Comparison of ENCODE assay signal across 1 cellular context in genomic region chr12:7293670-7294069, GRCh38.
TF ChIP-seq lines count a peak whose summit lies in the region.

No MANE protein-coding gene starts in this region.

TF ChIP-seq in K562, 482 proteins besides CTCF, POLR2A, EP300 and RAD21 (continued from another document and continues in another):
- TF ChIP-seq RFX1 (IDR thresholded peaks at IDR 0.05) (no peak), ZNF695 (CRISPR knock-in tag; IDR thresholded peaks at IDR 0.05) (no peak), PYGO2 (tag; IDR thresholded peaks at IDR 0.05) (0 out of 2 replicates have a peak, but pooled peaks have one; percentile 30), LEF1 (IDR thresholded peaks at IDR 0.05) (peak; percentile 93), KLF16 (IDR thresholded peaks at IDR 0.05) (peak; percentile 72), CEBPB (tag; IDR thresholded peaks at IDR 0.05) (peak; percentile 66), ZNF197 (CRISPR knock-in tag; IDR thresholded peaks at IDR 0.05; ENCODE audit: low read depth) (no peak), CBX3 (IDR thresholded peaks at IDR 0.05; ENCODE audit: borderline replicate concordance in 1 of 2, low read length in 2 of 2) (peak in 1 of 2 experiments; percentile 40; a peak in 1 of 3 replicates), PRPF4 (IDR thresholded peaks at IDR 0.05; ENCODE audit: insufficient read depth, low read depth, low read length, poor library complexity, severe bottlenecking) (no peak), POLR3G (IDR thresholded peaks at IDR 0.05; ENCODE audit: extremely low read depth, insufficient read length, insufficient replicate concordance) (no peak), GATAD2B (IDR thresholded peaks at IDR 0.05; ENCODE audit: borderline replicate concordance) (no peak), STAT6 (CRISPR knock-in tag; IDR thresholded peaks at IDR 0.05) (no peak), GATA2 (CRISPR knock-in tag; IDR thresholded peaks at IDR 0.05) (peak; percentile 72), IRF1 (CRISPR knock-in tag; IDR thresholded peaks at IDR 0.05; ENCODE audit: borderline replicate concordance) (no peak), NR3C1 (CRISPR knock-in tag; IDR thresholded peaks at IDR 0.05) (no peak), TBL1XR1 (IDR thresholded peaks at IDR 0.05; ENCODE audit: low read length in 2 of 2) (peak in 1 of 2 experiments; percentile 62; a peak in 1 of 4 replicates), NCOA1 (IDR thresholded peaks at IDR 0.05; ENCODE audit: low read depth) (peak; percentile 58; the same call in 1 of the 2 replicates), CCNT2 (IDR thresholded peaks at IDR 0.05; ENCODE audit: borderline replicate concordance, extremely low read depth, insufficient read length, low read depth, low read length) (peak; percentile 36), HDGF (IDR thresholded peaks at IDR 0.05) (no peak), ARNT (IDR thresholded peaks at IDR 0.05) (0 out of 4 replicates have a peak, but pooled peaks of 1 of the 2 experiments have one; percentile 34), ZFP1 (CRISPR knock-in tag; IDR thresholded peaks at IDR 0.05) (no peak), ZBTB7A (IDR thresholded peaks at IDR 0.05; ENCODE audit: borderline replicate concordance, control insufficient read depth, low read depth, low read length) (no peak), CBFA2T2 (conservative IDR thresholded peaks at IDR 0.05) (peak; percentile 87), NCOR1 (IDR thresholded peaks at IDR 0.05) (peak; percentile 86), TAL1 (IDR thresholded peaks at IDR 0.05) (peak; percentile 93), MTA2 (IDR thresholded peaks at IDR 0.05; ENCODE audit: low read depth) (peak; percentile 91), POLR2G (IDR thresholded peaks at IDR 0.05; ENCODE audit: low read depth, low read length) (no peak), GABPA (tag; conservative IDR thresholded peaks at IDR 0.05; ENCODE audit: low read depth) (no peak), SETDB1 (IDR thresholded peaks at IDR 0.05; ENCODE audit: low read length) (no peak), STAT5A (IDR thresholded peaks at IDR 0.05; ENCODE audit: borderline replicate concordance, low read length) (peak; percentile 80; the same call in 1 of the 2 replicates), ZC3H8 (IDR thresholded peaks at IDR 0.05) (no peak), FOSL1 (tag; conservative IDR thresholded peaks at IDR 0.05) (peak; percentile 41; the same call in 1 of the 2 replicates), ZNF511 (CRISPR knock-in tag; IDR thresholded peaks at IDR 0.05) (no peak), HDAC2 (IDR thresholded peaks at IDR 0.05) (peak; percentile 28; the same call in 1 of the 2 replicates), ZNF121 (CRISPR knock-in tag; conservative IDR thresholded peaks at IDR 0.05) (no peak), ZEB2 (IDR thresholded peaks at IDR 0.05) (peak; percentile 57; the same call in 1 of the 2 replicates), FUS (optimal IDR thresholded peaks at IDR 0.05; ENCODE audit: low read depth, low read length) (no peak), KDM4B (IDR thresholded peaks at IDR 0.05; ENCODE audit: borderline replicate concordance in 2 of 2, low read depth in 1 of 2) (no peak), HOMEZ (CRISPR knock-in tag; IDR thresholded peaks at IDR 0.05) (no peak), NFIC (IDR thresholded peaks at IDR 0.05) (peak; percentile 82), MYC (IDR thresholded peaks at IDR 0.05; ENCODE audit: low read depth, low read length) (0 out of 2 replicates have a peak, but pooled peaks have one; percentile 18), MYC (CRISPR knock-in tag; IDR thresholded peaks at IDR 0.05; ENCODE audit: borderline replicate concordance, low read depth) (no peak), CBFB (CRISPR knock-in tag; IDR thresholded peaks at IDR 0.05) (no peak), SMAD4 (CRISPR knock-in tag; conservative IDR thresholded peaks at IDR 0.05) (peak; percentile 39; the same call in 1 of the 2 replicates), TEAD1 (CRISPR knock-in tag; IDR thresholded peaks at IDR 0.05) (peak; percentile 42 to 68; a peak in 1 of 4 replicates), TRIM28 (IDR thresholded peaks at IDR 0.05) (peak; percentile 36; the same call in 1 of the 2 replicates), ATF7 (IDR thresholded peaks at IDR 0.05) (peak; percentile 71), FOXA1 (IDR thresholded peaks at IDR 0.05; ENCODE audit: borderline replicate concordance) (peak; percentile 61; the same call in 1 of the 2 replicates), KLF13 (tag; IDR thresholded peaks at IDR 0.05; ENCODE audit: borderline replicate concordance, low read depth) (no peak), SMARCE1 (IDR thresholded peaks at IDR 0.05) (peak; percentile 87), SMARCA5 (IDR thresholded peaks at IDR 0.05) (no peak), POLR2AphosphoS5 (IDR thresholded peaks at IDR 0.05; ENCODE audit: control insufficient read depth, insufficient read depth, low read depth, low read length) (peak; percentile 76), RNF2 (IDR thresholded peaks at IDR 0.05) (peak; percentile 64), NCOA6 (IDR thresholded peaks at IDR 0.05) (no peak)
- TF ChIP-seq, protein P1, sequence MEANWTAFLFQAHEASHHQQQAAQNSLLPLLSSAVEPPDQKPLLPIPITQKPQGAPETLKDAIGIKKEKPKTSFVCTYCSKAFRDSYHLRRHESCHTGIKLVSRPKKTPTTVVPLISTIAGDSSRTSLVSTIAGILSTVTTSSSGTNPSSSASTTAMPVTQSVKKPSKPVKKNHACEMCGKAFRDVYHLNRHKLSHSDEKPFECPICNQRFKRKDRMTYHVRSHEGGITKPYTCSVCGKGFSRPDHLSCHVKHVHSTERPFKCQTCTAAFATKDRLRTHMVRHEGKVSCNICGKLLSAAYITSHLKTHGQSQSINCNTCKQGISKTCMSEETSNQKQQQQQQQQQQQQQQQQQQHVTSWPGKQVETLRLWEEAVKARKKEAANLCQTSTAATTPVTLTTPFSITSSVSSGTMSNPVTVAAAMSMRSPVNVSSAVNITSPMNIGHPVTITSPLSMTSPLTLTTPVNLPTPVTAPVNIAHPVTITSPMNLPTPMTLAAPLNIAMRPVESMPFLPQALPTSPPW (CRISPR knock-in tag; IDR thresholded peaks at IDR 0.05): 0 out of 2 replicates have a peak, but pooled peaks have one; percentile 17
- TF ChIP-seq, protein P2, sequence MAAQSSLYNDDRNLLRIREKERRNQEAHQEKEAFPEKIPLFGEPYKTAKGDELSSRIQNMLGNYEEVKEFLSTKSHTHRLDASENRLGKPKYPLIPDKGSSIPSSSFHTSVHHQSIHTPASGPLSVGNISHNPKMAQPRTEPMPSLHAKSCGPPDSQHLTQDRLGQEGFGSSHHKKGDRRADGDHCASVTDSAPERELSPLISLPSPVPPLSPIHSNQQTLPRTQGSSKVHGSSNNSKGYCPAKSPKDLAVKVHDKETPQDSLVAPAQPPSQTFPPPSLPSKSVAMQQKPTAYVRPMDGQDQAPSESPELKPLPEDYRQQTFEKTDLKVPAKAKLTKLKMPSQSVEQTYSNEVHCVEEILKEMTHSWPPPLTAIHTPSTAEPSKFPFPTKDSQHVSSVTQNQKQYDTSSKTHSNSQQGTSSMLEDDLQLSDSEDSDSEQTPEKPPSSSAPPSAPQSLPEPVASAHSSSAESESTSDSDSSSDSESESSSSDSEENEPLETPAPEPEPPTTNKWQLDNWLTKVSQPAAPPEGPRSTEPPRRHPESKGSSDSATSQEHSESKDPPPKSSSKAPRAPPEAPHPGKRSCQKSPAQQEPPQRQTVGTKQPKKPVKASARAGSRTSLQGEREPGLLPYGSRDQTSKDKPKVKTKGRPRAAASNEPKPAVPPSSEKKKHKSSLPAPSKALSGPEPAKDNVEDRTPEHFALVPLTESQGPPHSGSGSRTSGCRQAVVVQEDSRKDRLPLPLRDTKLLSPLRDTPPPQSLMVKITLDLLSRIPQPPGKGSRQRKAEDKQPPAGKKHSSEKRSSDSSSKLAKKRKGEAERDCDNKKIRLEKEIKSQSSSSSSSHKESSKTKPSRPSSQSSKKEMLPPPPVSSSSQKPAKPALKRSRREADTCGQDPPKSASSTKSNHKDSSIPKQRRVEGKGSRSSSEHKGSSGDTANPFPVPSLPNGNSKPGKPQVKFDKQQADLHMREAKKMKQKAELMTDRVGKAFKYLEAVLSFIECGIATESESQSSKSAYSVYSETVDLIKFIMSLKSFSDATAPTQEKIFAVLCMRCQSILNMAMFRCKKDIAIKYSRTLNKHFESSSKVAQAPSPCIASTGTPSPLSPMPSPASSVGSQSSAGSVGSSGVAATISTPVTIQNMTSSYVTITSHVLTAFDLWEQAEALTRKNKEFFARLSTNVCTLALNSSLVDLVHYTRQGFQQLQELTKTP (IDR thresholded peaks at IDR 0.05; ENCODE audit: low read depth in 1 of 2, partially characterized antibody in 2 of 2): peak in 1 of 2 experiments; percentile 50
- TF ChIP-seq, protein P3, sequence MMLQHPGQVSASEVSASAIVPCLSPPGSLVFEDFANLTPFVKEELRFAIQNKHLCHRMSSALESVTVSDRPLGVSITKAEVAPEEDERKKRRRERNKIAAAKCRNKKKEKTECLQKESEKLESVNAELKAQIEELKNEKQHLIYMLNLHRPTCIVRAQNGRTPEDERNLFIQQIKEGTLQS (IDR thresholded peaks at IDR 0.05): peak; percentile 88
- TF ChIP-seq, protein P3 (CRISPR knock-in tag; conservative IDR thresholded peaks at IDR 0.05): no peak
- TF ChIP-seq, protein P4, sequence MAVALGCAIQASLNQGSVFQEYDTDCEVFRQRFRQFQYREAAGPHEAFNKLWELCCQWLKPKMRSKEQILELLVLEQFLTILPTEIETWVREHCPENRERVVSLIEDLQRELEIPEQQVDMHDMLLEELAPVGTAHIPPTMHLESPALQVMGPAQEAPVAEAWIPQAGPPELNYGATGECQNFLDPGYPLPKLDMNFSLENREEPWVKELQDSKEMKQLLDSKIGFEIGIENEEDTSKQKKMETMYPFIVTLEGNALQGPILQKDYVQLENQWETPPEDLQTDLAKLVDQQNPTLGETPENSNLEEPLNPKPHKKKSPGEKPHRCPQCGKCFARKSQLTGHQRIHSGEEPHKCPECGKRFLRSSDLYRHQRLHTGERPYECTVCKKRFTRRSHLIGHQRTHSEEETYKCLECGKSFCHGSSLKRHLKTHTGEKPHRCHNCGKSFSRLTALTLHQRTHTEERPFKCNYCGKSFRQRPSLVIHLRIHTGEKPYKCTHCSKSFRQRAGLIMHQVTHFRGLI (CRISPR knock-in tag; IDR thresholded peaks at IDR 0.05): no peak
- TF ChIP-seq, protein P5, sequence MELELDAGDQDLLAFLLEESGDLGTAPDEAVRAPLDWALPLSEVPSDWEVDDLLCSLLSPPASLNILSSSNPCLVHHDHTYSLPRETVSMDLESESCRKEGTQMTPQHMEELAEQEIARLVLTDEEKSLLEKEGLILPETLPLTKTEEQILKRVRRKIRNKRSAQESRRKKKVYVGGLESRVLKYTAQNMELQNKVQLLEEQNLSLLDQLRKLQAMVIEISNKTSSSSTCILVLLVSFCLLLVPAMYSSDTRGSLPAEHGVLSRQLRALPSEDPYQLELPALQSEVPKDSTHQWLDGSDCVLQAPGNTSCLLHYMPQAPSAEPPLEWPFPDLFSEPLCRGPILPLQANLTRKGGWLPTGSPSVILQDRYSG (tag; conservative IDR thresholded peaks at IDR 0.05; ENCODE audit: low read depth): no peak
